Comparison of ENCODE assay signal across 15 cellular contexts in the genomic region with DNA sequence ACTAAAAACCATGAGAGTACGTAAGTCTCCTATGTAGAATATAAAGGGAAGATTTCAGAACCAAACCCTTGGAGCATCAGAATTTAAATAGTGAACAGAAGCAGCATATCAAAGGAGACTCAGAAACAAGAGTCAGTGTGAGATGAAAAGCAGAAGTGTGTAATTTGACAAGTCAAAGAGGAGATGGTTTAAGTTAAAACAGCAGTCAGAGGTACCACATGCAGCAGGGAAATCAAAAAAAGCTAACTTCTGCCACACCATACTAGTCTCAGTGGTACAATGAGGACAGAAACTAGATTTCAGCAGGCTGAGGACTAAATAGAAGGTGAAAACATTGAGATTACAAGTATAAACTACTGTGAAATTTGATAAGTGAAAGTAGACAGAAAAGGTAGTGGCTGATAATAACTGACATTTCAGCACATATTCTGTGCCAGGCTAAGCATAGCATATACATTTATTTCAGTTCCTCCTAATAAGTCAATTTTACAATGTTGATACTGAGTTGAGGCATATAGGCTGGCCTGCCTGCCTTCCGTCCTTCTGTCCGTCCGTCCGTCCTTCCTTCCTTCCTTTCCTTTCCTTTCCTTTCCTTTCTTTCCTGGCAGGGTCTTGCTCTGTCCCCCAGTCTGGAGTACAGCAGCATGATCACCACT. TPM values are rescaled to one million over a fixed set of nuclear protein-coding genes. Genes with fewer than 3 reads are reported as not detected.
DNase-seq lines count a peak whose midpoint lies in the region; ATAC-seq and TF ChIP-seq lines count a peak whose summit lies in the region.
"Had no signal": no experiment of that assay in that cellular context is flagged by ENCODE, and none has a peak within 500 bp of the region (broad histone marks: within the 10 kb centered on the region; RNA-seq: fewer than 3 reads in every experiment).

No MANE protein-coding gene starts in this region.

- DNase-seq in activated T-cell treated with anti-CD3 and anti-CD28 coated beads, Interleukin-2, amount 50 U/mL, for 4 hours: no peak
- DNase-seq in activated T-cell treated with anti-CD3 and anti-CD28 coated beads, Interleukin-2, amount 50 U/mL, for 1 hour: no peak
- DNase-seq in DMS 273 treated with DMSO at 0.1 percent for 48 hours (lab: John Stamatoyannopoulos, UW): no peak
- DNase-seq in activated CD4-positive, CD25-positive, alpha-beta regulatory T cell treated with anti-CD3 and anti-CD28 coated beads, Interleukin-2, amount 50 U/mL, for 72 hours: no peak
- no peak for DNase-seq in NCI-H2107 (lab: John Stamatoyannopoulos, UW)
- DNase-seq: ACHN; activated CD8-positive, alpha-beta memory T cell treated with anti-CD3 and anti-CD28 coated beads, Interleukin-2, amount 50 U/mL, for 4 hours; esophagus squamous epithelium; NCI-H1694; pancreas had no signal

- H3K4me1 ChIP-seq in neutrophil (ENCODE audit: control insufficient read depth in 1 of 2, insufficient read depth in 1 of 2, low read depth in 1 of 2, low read length in 1 of 2): peaks cover 42 to 56% of the 10 kb centered on the region in 2 experiments

- no peaks in the 10 kb centered on the region for H3K36me3 ChIP-seq in neutrophil
- H3K36me3 ChIP-seq: esophagus squamous epithelium, pancreas, SJSA1 had no signal

- peaks cover 3% of the 10 kb centered on the region for H3K36me3 Mint-ChIP-seq in activated T-cell treated with anti-CD3 and anti-CD28 coated beads, Interleukin-2, amount 50 U/mL, for 4 hours (ENCODE audit: insufficient read depth)
- H3K36me3 Mint-ChIP-seq: brain had no signal

- H3K4me3 ChIP-seq in neutrophil (ENCODE audit: low read depth in 1 of 2, low read length in 1 of 2): no peak overlapping the region
- H3K4me3 ChIP-seq: esophagus squamous epithelium, pancreas, SJSA1 had no signal

- H3K27me3 Mint-ChIP-seq in activated T-cell treated with anti-CD3 and anti-CD28 coated beads, Interleukin-2, amount 50 U/mL, for 4 hours (ENCODE audit: low read depth): no peaks in the 10 kb centered on the region
- H3K27me3 Mint-ChIP-seq: brain had no signal

- peaks cover 39% of the 10 kb centered on the region for H3K4me1 Mint-ChIP-seq in activated T-cell treated with anti-CD3 and anti-CD28 coated beads, Interleukin-2, amount 50 U/mL, for 4 hours (ENCODE audit: low read depth)

- no peaks in the 10 kb centered on the region for H3K9me3 ChIP-seq in neutrophil
- H3K9me3 ChIP-seq: esophagus squamous epithelium, pancreas, SJSA1 had no signal

- H3K27ac ChIP-seq in neutrophil: peak overlapping the region; percentile 60
- H3K27ac ChIP-seq: esophagus squamous epithelium, SJSA1 had no signal

- TF ChIP-seq CTCF in neutrophil (IDR thresholded peaks at IDR 0.05): no peak

- no peak overlapping the region for H3K4me3 Mint-ChIP-seq in activated T-cell treated with anti-CD3 and anti-CD28 coated beads, Interleukin-2, amount 50 U/mL, for 4 hours
- H3K4me3 Mint-ChIP-seq: brain had no signal

- no peaks in the 10 kb centered on the region for H3K27me3 ChIP-seq in neutrophil
- H3K27me3 ChIP-seq: esophagus squamous epithelium, pancreas, SJSA1 had no signal

- no peaks in the 10 kb centered on the region for H3K9me3 Mint-ChIP-seq in activated T-cell treated with anti-CD3 and anti-CD28 coated beads, Interleukin-2, amount 50 U/mL, for 4 hours
- H3K9me3 Mint-ChIP-seq: brain had no signal

- peak; percentile 25 to 53 for ATAC-seq in activated T-cell treated with anti-CD3 and anti-CD28 coated beads, Interleukin-2, amount 50 U/mL, for 4 hours
- peak; percentile 88 for ATAC-seq in GM21786 (IDR thresholded peaks at IDR 0.05; ENCODE audit: unreplicated experiment)
- ATAC-seq in HG03460 (IDR thresholded peaks at IDR 0.05; ENCODE audit: unreplicated experiment): peak; percentile 80

RNA-seq across cellular contexts. Expression of a gene that starts 12.5 kb away (rescaled TPM):
- total RNA-seq in activated T-cell treated with anti-CD3 and anti-CD28 coated beads, Interleukin-2, amount 50 U/mL, for 4 hours: 10 to 100 TPM; 19.5 to 21.5 (median 20.3) TPM
